ENCODE assay signal across 15 cellular contexts in the genomic region with DNA sequence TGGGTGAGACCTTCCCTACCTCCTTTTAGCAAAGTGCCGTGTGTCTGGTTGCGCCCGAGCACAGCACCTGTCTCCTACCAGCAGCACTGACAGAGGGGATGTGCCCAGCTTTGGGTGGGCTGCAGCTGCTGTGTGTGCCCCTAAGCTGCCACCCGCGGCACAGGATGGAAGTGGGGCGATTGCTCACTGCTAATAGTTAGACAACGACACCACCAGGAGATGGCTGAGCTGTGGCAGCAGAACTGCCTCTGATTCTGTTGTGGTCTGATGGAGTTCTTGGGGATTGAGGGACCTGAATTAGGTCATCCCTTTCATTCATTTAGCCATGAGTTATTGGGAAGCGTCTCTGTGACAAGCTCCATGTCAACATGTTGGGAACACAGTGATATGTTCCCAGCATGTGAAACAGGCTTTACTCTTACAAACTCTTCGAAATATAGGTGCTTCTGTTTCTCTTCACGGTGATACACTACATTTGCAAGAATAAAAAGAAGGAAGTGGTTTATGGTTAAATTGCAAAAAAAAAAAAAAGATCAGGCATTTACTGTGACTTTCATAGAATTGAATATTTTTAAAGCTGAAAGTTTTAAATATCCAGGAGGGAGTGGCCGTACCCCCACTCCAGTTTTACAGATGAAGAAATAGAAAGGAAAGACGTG.
DNase-seq lines count a peak whose midpoint lies in the region; ATAC-seq and TF ChIP-seq lines count a peak whose summit lies in the region.
"Had no signal": no experiment of that assay in that cellular context is flagged by ENCODE, and none has a peak within 500 bp of the region (broad histone marks: within the 10 kb centered on the region; RNA-seq: fewer than 3 reads in every experiment).

No MANE protein-coding gene starts in this region.

- peak; percentile 49 for ATAC-seq in stimulated activated naive CD8-positive, alpha-beta T cell treated with anti-CD3 and anti-CD28 coated beads, Interleukin-15, amount 100 ng/mL, for 72 hours
- ATAC-seq in stimulated activated naive CD8-positive, alpha-beta T cell treated with anti-CD3 and anti-CD28 coated beads, Interleukin-15, Interleukin-2, amounts not matched to agents 100 U/mL and 50 U/mL, for 24 hours = no peak
- peak; percentile 87 for ATAC-seq in effector memory CD8-positive, alpha-beta T cell (replicated peaks)

- CTCF ChIA-PET in activated CD4-positive, alpha-beta memory T cell treated with anti-CD3 and anti-CD28 coated beads, Interleukin-2, amount 10 ng/mL, durations not matched to agents 7 days and 5 days (lab: Charles Lee) = interaction anchor here (0.8 to 1.2 kb wide), 3 partner anchors 10 to 185 kb away, joined by 3 read pairs; partner anchors contain the start of gene MAF
- CTCF ChIA-PET in Calu3 (lab: Charles Lee) = interaction anchor here (0.6 kb wide), 2 partner anchors 490 to 1312 kb away, joined by 4 read pairs; no protein-coding TSS in a partner anchor

- H3K27ac Mint-ChIP-seq in stimulated activated naive CD8-positive, alpha-beta T cell treated with anti-CD3 and anti-CD28 coated beads, Interleukin-15, amount 100 ng/mL, for 72 hours = no peak overlapping the region
- H3K27ac Mint-ChIP-seq in activated CD4-positive, alpha-beta memory T cell treated with anti-CD3 and anti-CD28 coated beads, Interleukin-2, amount 10 ng/mL, durations not matched to agents 7 days and 5 days = peak overlapping the region; percentile 70
- H3K27ac Mint-ChIP-seq in effector memory CD8-positive, alpha-beta T cell = peak overlapping the region; percentile 95 to 96
- H3K27ac Mint-ChIP-seq in Calu3 (ENCODE audit: unreplicated experiment) = no peak overlapping the region

- intact Hi-C loops in Calu3 (cut with micrococcal nuclease; ENCODE audit: unreplicated experiment) = no loop called here

- no peak for TF ChIP-seq CTCF in Calu3 (IDR thresholded peaks at IDR 0.05; ENCODE audit: unreplicated experiment)

- no peaks in the 10 kb centered on the region for H3K36me3 Mint-ChIP-seq in activated CD4-positive, alpha-beta memory T cell treated with anti-CD3 and anti-CD28 coated beads, Interleukin-2, amount 10 ng/mL, durations not matched to agents 7 days and 5 days (ENCODE audit: low read depth)
- peaks cover 7% of the 10 kb centered on the region for H3K36me3 Mint-ChIP-seq in effector memory CD8-positive, alpha-beta T cell (ENCODE audit: insufficient read depth)
- H3K36me3 Mint-ChIP-seq in Calu3 (ENCODE audit: insufficient read depth, unreplicated experiment) = no peaks in the 10 kb centered on the region

- peaks cover 14% of the 10 kb centered on the region for H3K4me1 Mint-ChIP-seq in stimulated activated naive CD8-positive, alpha-beta T cell treated with anti-CD3 and anti-CD28 coated beads, Interleukin-15, amount 100 ng/mL, for 72 hours
- H3K4me1 Mint-ChIP-seq in activated CD4-positive, alpha-beta memory T cell treated with anti-CD3 and anti-CD28 coated beads, Interleukin-2, amount 10 ng/mL, durations not matched to agents 7 days and 5 days = peaks cover 50% of the 10 kb centered on the region
- H3K4me1 Mint-ChIP-seq in effector memory CD8-positive, alpha-beta T cell (ENCODE audit: low read depth in 2 of 2) = peaks cover 37 to 41% of the 10 kb centered on the region in 2 donors
- H3K4me1 Mint-ChIP-seq in Calu3 (ENCODE audit: low read depth, unreplicated experiment) = no peaks in the 10 kb centered on the region

- no peak for DNase-seq in stimulated activated naive CD8-positive, alpha-beta T cell treated with anti-CD3 and anti-CD28 coated beads, Interleukin-15, amount 100 ng/mL, for 72 hours
- no peak for DNase-seq in stimulated activated naive CD8-positive, alpha-beta T cell treated with anti-CD3 and anti-CD28 coated beads, Interleukin-15, Interleukin-2, amounts not matched to agents 100 U/mL and 50 U/mL, for 24 hours
- peak; percentile 37 for DNase-seq in activated CD4-positive, alpha-beta memory T cell treated with anti-CD3 and anti-CD28 coated beads, Interleukin-2, amount 10 ng/mL, durations not matched to agents 7 days and 5 days
- peak in 2 of 3 experiments; percentile 15 to 29 for DNase-seq in effector memory CD8-positive, alpha-beta T cell
- DNase-seq in COLO829 (ENCODE audit: low spot score) (no peak), Calu3 (no peak)
- DNase-seq in activated CD4-positive, CD25-positive, alpha-beta regulatory T cell (lab: John Stamatoyannopoulos, UW) = no peak
- DNase-seq: anterior cingulate cortex; cerebellar nuclear complex; DMS153; effector memory CD4-positive, alpha-beta T cell; glutamatergic neuron; NCI-H1930; NCI-H446 treated with DMSO at 0.1 percent for 48 hours; testis had no signal

- H3K9me3 Mint-ChIP-seq in stimulated activated naive CD8-positive, alpha-beta T cell treated with anti-CD3 and anti-CD28 coated beads, Interleukin-15, amount 100 ng/mL, for 72 hours = no peaks in the 10 kb centered on the region
- H3K9me3 Mint-ChIP-seq in activated CD4-positive, alpha-beta memory T cell treated with anti-CD3 and anti-CD28 coated beads, Interleukin-2, amount 10 ng/mL, durations not matched to agents 7 days and 5 days = no peaks in the 10 kb centered on the region
- no peaks in the 10 kb centered on the region for H3K9me3 Mint-ChIP-seq in effector memory CD8-positive, alpha-beta T cell
- peaks cover 8% of the 10 kb centered on the region for H3K9me3 Mint-ChIP-seq in Calu3 (ENCODE audit: low read depth, unreplicated experiment)

- BruUV-seq in Calu3 (replicated peaks; lab: Mats Ljungman, UMichigan) = no TSS peak

- peaks cover 59% of the 10 kb centered on the region for H3K27me3 Mint-ChIP-seq in stimulated activated naive CD8-positive, alpha-beta T cell treated with anti-CD3 and anti-CD28 coated beads, Interleukin-15, amount 100 ng/mL, for 72 hours
- no peaks in the 10 kb centered on the region for H3K27me3 Mint-ChIP-seq in activated CD4-positive, alpha-beta memory T cell treated with anti-CD3 and anti-CD28 coated beads, Interleukin-2, amount 10 ng/mL, durations not matched to agents 7 days and 5 days
- H3K27me3 Mint-ChIP-seq in effector memory CD8-positive, alpha-beta T cell = peaks cover 0 to 3% of the 10 kb centered on the region in 2 donors
- H3K27me3 Mint-ChIP-seq in Calu3 (ENCODE audit: unreplicated experiment) = peaks cover 32% of the 10 kb centered on the region

- peak overlapping the region; percentile 21 to 29 for H3K4me3 Mint-ChIP-seq in stimulated activated naive CD8-positive, alpha-beta T cell treated with anti-CD3 and anti-CD28 coated beads, Interleukin-15, amount 100 ng/mL, for 72 hours
- H3K4me3 Mint-ChIP-seq in activated CD4-positive, alpha-beta memory T cell treated with anti-CD3 and anti-CD28 coated beads, Interleukin-2, amount 10 ng/mL, durations not matched to agents 7 days and 5 days = peak overlapping the region; percentile 27
- H3K4me3 Mint-ChIP-seq in effector memory CD8-positive, alpha-beta T cell = peak overlapping the region; percentile 78 to 82
- no peak overlapping the region for H3K4me3 Mint-ChIP-seq in Calu3 (ENCODE audit: low read depth, unreplicated experiment)

- POLR2A ChIA-PET in activated CD4-positive, alpha-beta memory T cell treated with anti-CD3 and anti-CD28 coated beads, Interleukin-2, amount 10 ng/mL, durations not matched to agents 7 days and 5 days (lab: Charles Lee) = interaction anchor here (0.6 to 2.8 kb wide), 12 partner anchors 35 to 638 kb away, joined by 3 to 29 read pairs (median 3); partner anchors contain the start of gene MAF

Comparison
In these comparisons a context has a peak if more than half of its experiments do, and no peak if none do; other contexts are left out.
1. DNase-seq: peak in activated CD4-positive, alpha-beta memory T cell treated with anti-CD3 and anti-CD28 coated beads, Interleukin-2, amount 10 ng/mL, durations not matched to agents 7 days and 5 days (single experiment) and effector memory CD8-positive, alpha-beta T cell (2 of 3); none in stimulated activated naive CD8-positive, alpha-beta T cell treated with anti-CD3 and anti-CD28 coated beads, Interleukin-15, amount 100 ng/mL, for 72 hours (0 of 2), stimulated activated naive CD8-positive, alpha-beta T cell treated with anti-CD3 and anti-CD28 coated beads, Interleukin-15, Interleukin-2, amounts not matched to agents 100 U/mL and 50 U/mL, for 24 hours (single experiment), COLO829 (single experiment), Calu3 (single experiment) and activated CD4-positive, CD25-positive, alpha-beta regulatory T cell (0 of 4).
2. H3K27ac Mint-ChIP-seq: peak in activated CD4-positive, alpha-beta memory T cell treated with anti-CD3 and anti-CD28 coated beads, Interleukin-2, amount 10 ng/mL, durations not matched to agents 7 days and 5 days (single experiment) and effector memory CD8-positive, alpha-beta T cell (2 of 2); none in stimulated activated naive CD8-positive, alpha-beta T cell treated with anti-CD3 and anti-CD28 coated beads, Interleukin-15, amount 100 ng/mL, for 72 hours (0 of 2) and Calu3 (single experiment).